Comparison of ENCODE assay signal across 20 cellular contexts in the genomic region with DNA sequence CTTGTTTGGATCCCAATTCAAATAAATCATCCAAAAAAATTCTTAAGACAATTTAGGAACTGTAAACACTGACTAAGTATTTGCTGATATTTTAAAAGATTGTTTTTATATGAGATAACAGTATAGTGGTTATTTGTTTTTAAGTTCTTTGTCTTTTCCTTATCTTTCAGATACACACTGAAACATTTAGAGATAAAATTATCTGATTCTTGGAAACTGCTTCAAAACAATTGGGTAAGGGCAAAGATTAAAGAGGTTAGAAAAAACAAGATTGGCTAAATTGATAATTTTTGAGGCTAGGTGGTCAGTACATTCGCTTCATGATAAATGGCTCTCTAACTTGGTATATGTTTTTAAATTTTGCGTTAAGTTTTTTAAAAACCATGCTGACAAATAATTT.
"Had no signal": no experiment of that assay in that cellular context is flagged by ENCODE, and none has a peak within 500 bp of the region (broad histone marks: within the 10 kb centered on the region; RNA-seq: fewer than 3 reads in every experiment).

No MANE protein-coding gene starts in this region.

- H3K9me3 ChIP-seq: colonic mucosa, ovary had no signal

- DNase-seq: activated B cell treated with CpG ODN at 0.5 μM for 24 hours; activated CD4-positive, alpha-beta T cell treated with anti-CD3 and anti-CD28 coated beads for 36 hours; activated CD8-positive, alpha-beta memory T cell treated with anti-CD3 and anti-CD28 coated beads, Interleukin-2, amount 10 ng/mL, durations not matched to agents 7 days and 5 days; activated CD8-positive, alpha-beta T cell treated with anti-CD3 and anti-CD28 coated beads, Interleukin-2, amount 10 ng/mL, durations not matched to agents 7 days and 5 days; activated T-cell treated with anti-CD3 and anti-CD28 coated beads, Interleukin-2, amount 50 U/mL, for 48 hours; cerebellar nuclear complex; colonic mucosa; effector CD8-positive, alpha-beta T cell; foreskin fibroblast; left lung; ovary; stimulated activated CD4-positive, alpha-beta T cell treated with anti-CD3 and anti-CD28 coated beads, Interleukin-2, amount 100 ng/mL, for 24 hours; stimulated activated naive CD4-positive, alpha-beta T cell; T-helper 17 cell; T1000; transverse colon had no signal

- H3K4me3 ChIP-seq: colonic mucosa, left lung, ovary, skin epidermis, transverse colon had no signal

- H3K27ac ChIP-seq: colonic mucosa, ovary had no signal

- ATAC-seq: activated CD4-positive, alpha-beta T cell treated with anti-CD3 and anti-CD28 coated beads for 36 hours; activated CD8-positive, alpha-beta memory T cell treated with anti-CD3 and anti-CD28 coated beads, Interleukin-2, amount 10 ng/mL, durations not matched to agents 7 days and 5 days; activated CD8-positive, alpha-beta T cell treated with anti-CD3 and anti-CD28 coated beads, Interleukin-2, amount 10 ng/mL, durations not matched to agents 7 days and 5 days; activated naive CD4-positive, alpha-beta T cell treated with anti-CD3 and anti-CD28 coated beads, Interleukin-2, amount 50 U/mL, for 72 hours; left lung; T-helper 17 cell had no signal

- H3K27me3 ChIP-seq: colonic mucosa, left lung, ovary, transverse colon had no signal

- H3K4me3 Mint-ChIP-seq: activated B cell treated with CpG ODN at 0.5 μM for 24 hours; activated CD4-positive, alpha-beta T cell treated with anti-CD3 and anti-CD28 coated beads for 36 hours; activated CD8-positive, alpha-beta memory T cell treated with anti-CD3 and anti-CD28 coated beads, Interleukin-2, amount 10 ng/mL, durations not matched to agents 7 days and 5 days; activated CD8-positive, alpha-beta T cell treated with anti-CD3 and anti-CD28 coated beads, Interleukin-2, amount 10 ng/mL, durations not matched to agents 7 days and 5 days; T-helper 17 cell had no signal

- H3K4me1 Mint-ChIP-seq: activated B cell treated with CpG ODN at 0.5 μM for 24 hours; activated CD4-positive, alpha-beta T cell treated with anti-CD3 and anti-CD28 coated beads for 36 hours; activated CD8-positive, alpha-beta memory T cell treated with anti-CD3 and anti-CD28 coated beads, Interleukin-2, amount 10 ng/mL, durations not matched to agents 7 days and 5 days; T-helper 17 cell had no signal

- H3K36me3 Mint-ChIP-seq: activated CD8-positive, alpha-beta memory T cell treated with anti-CD3 and anti-CD28 coated beads, Interleukin-2, amount 10 ng/mL, durations not matched to agents 7 days and 5 days; activated naive CD4-positive, alpha-beta T cell treated with anti-CD3 and anti-CD28 coated beads, Interleukin-2, amount 50 U/mL, for 72 hours had no signal

- H3K9me3 Mint-ChIP-seq: activated B cell treated with CpG ODN at 0.5 μM for 24 hours; activated naive CD4-positive, alpha-beta T cell treated with anti-CD3 and anti-CD28 coated beads, Interleukin-2, amount 50 U/mL, for 72 hours had no signal

- H3K4me1 ChIP-seq: colonic mucosa had no signal

- H3K27ac Mint-ChIP-seq: activated B cell treated with CpG ODN at 0.5 μM for 24 hours; activated CD4-positive, alpha-beta T cell treated with anti-CD3 and anti-CD28 coated beads for 36 hours; activated CD8-positive, alpha-beta memory T cell treated with anti-CD3 and anti-CD28 coated beads, Interleukin-2, amount 10 ng/mL, durations not matched to agents 7 days and 5 days; activated CD8-positive, alpha-beta T cell treated with anti-CD3 and anti-CD28 coated beads, Interleukin-2, amount 10 ng/mL, durations not matched to agents 7 days and 5 days; activated naive CD4-positive, alpha-beta T cell treated with anti-CD3 and anti-CD28 coated beads, Interleukin-2, amount 50 U/mL, for 72 hours; activated T-helper 2 cell treated with anti-CD3 and anti-CD28 coated beads, Interferon-gamma antibody, Interleukin-2, Interleukin-4, amounts not matched to agents 10 μg/mL and 5 μg/mL and 100 μg/mL, durations not matched to agents 14 hours and 24 hours and 36 hours; progenitor cell of endocrine pancreas; T-helper 17 cell had no signal

- H3K36me3 ChIP-seq: colonic mucosa, left lung, ovary, transverse colon had no signal

- H3K27me3 Mint-ChIP-seq: activated B cell treated with CpG ODN at 0.5 μM for 24 hours, progenitor cell of endocrine pancreas had no signal
